Comparison of ENCODE assay signal across 8 cellular contexts in the genomic region with DNA sequence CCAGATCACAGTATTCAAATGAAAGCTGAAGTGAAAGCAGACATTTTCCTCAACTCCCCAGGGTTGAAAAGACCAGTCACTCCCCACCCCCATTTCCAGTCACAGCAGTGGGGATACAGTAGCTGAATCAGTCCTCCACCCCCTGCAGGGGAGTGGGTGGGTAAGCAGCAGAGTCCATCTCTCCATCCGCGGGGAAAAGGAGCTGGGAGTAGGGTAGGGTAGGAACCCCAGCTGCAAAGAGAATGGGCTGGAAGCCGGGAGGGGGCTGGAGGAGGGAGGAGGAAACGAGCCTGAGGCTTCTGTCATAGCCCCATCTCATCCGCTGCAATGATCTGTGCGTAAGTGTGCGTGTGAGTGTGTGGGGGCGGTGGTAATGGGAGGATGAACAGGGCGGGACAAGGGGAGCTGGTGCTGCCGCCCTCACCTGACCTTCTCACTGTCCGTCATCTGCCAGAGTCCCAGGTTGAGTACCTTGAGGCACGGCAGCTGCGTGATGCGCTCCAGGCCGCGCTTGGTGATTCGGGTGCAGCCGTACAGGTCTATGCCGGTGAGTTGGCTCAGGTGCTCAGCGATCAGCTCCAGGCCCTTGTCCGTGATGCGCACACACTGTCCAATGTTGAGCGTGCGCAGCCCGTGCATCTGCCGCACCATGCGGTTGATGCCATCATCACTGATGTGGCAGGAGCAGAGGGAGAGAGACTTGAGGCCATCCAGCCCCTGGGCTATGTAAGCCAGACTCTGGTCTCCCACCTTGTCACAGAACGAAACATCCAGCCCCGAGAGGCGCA. TPM values are rescaled to one million over a fixed set of nuclear protein-coding genes. Genes with fewer than 3 reads are reported as not detected.
A peak's percentile ranks its signal among the peaks of the same experiment; 100 is the strongest.
DNase-seq lines count a peak whose midpoint lies in the region; ATAC-seq and TF ChIP-seq lines count a peak whose summit lies in the region.

No MANE protein-coding gene starts in this region.

- peaks cover 30% of the 10 kb centered on the region for H4K20me1 ChIP-seq in PC-3 (ENCODE audit: low read length)

- WGBS in upper lobe of left lung, 2 donors, result 7 to 36% methylated on average over 8 to 30 of the region's 30 CpGs

- peaks cover 61% of the 10 kb centered on the region for H3K79me2 ChIP-seq in PC-3 (ENCODE audit: low read length)

- H3K4me3 Mint-ChIP-seq in activated T-helper 1 cell treated with anti-CD3 and anti-CD28 coated beads, Interleukin-12 subunit alpha, Interleukin-12 subunit beta, Interleukin-2, Interleukin-4 antibody, amounts not matched to agents 30 ng/mL and 10 ng/mL and 1 ng/mL, durations not matched to agents 14 hours and 24 hours and 36 hours, result peak overlapping the region; percentile 99

- no peaks in the 10 kb centered on the region for H3K9me2 ChIP-seq in PC-3 (replicated peaks; ENCODE audit: low read length)

- H3K36me3 Mint-ChIP-seq in activated T-helper 1 cell treated with anti-CD3 and anti-CD28 coated beads, Interleukin-12 subunit alpha, Interleukin-12 subunit beta, Interleukin-2, Interleukin-4 antibody, amounts not matched to agents 30 ng/mL and 10 ng/mL and 1 ng/mL, durations not matched to agents 14 hours and 24 hours and 36 hours (ENCODE audit: low read depth), result peaks cover 25% of the 10 kb centered on the region

- DNase-seq in AML-193 (lab: John Stamatoyannopoulos, UW) (peak; percentile 48 to 62), PC-3 (peak; percentile 50), fibroblast of pulmonary artery (ENCODE audit: low read depth) (peak; percentile 55), nucleus accumbens (lab: John Stamatoyannopoulos, UW) (peak in 44 of 56 donors; percentile 12 to 81 (median 48)), upper lobe of left lung (peak; percentile 29 to 83), NCI-H187 treated with DMSO at 0.1 percent for 48 hours (lab: John Stamatoyannopoulos, UW) (no peak)
- DNase-seq in activated T-helper 1 cell treated with anti-CD3 and anti-CD28 coated beads, Interleukin-12 subunit alpha, Interleukin-12 subunit beta, Interleukin-2, Interleukin-4 antibody, amounts not matched to agents 30 ng/mL and 10 ng/mL and 1 ng/mL, durations not matched to agents 14 hours and 24 hours and 36 hours (ENCODE audit: low spot score), result peak; percentile 60

- TF ChIP-seq POLR2A in upper lobe of left lung (IDR thresholded peaks at IDR 0.05), result no peak

- peak overlapping the region; percentile 94 for H3K27ac Mint-ChIP-seq in activated T-helper 1 cell treated with anti-CD3 and anti-CD28 coated beads, Interleukin-12 subunit alpha, Interleukin-12 subunit beta, Interleukin-2, Interleukin-4 antibody, amounts not matched to agents 30 ng/mL and 10 ng/mL and 1 ng/mL, durations not matched to agents 14 hours and 24 hours and 36 hours

- H3K27me3 Mint-ChIP-seq in activated T-helper 1 cell treated with anti-CD3 and anti-CD28 coated beads, Interleukin-12 subunit alpha, Interleukin-12 subunit beta, Interleukin-2, Interleukin-4 antibody, amounts not matched to agents 30 ng/mL and 10 ng/mL and 1 ng/mL, durations not matched to agents 14 hours and 24 hours and 36 hours (ENCODE audit: insufficient read depth), result no peaks in the 10 kb centered on the region

- BruUV-seq in PC-3 (replicated peaks; lab: Mats Ljungman, UMichigan), result no TSS peak

- peak overlapping the region; percentile 67 for H2AFZ ChIP-seq in PC-3 (ENCODE audit: low read length)

- TF ChIP-seq CTCF in PC-3 (conservative IDR thresholded peaks at IDR 0.05; ENCODE audit: low read depth, low read length) (no peak), fibroblast of pulmonary artery (IDR thresholded peaks at IDR 0.05; ENCODE audit: low read length, missing control alignments) (peak; percentile 13), upper lobe of left lung (IDR thresholded peaks at IDR 0.05) (no peak)

- H3K9me3 ChIP-seq in PC-3 (ENCODE audit: low read length) (no peaks in the 10 kb centered on the region), upper lobe of left lung (no peaks in the 10 kb centered on the region)

- no peaks in the 10 kb centered on the region for H3K9me3 Mint-ChIP-seq in activated T-helper 1 cell treated with anti-CD3 and anti-CD28 coated beads, Interleukin-12 subunit alpha, Interleukin-12 subunit beta, Interleukin-2, Interleukin-4 antibody, amounts not matched to agents 30 ng/mL and 10 ng/mL and 1 ng/mL, durations not matched to agents 14 hours and 24 hours and 36 hours

- H3K27me3 ChIP-seq in PC-3 (ENCODE audit: low read length) (no peaks in the 10 kb centered on the region), upper lobe of left lung (no peaks in the 10 kb centered on the region)

- intact Hi-C loops in PC-3 (cut with micrococcal nuclease), result no loop called here
- intact Hi-C loops in activated T-helper 1 cell treated with anti-CD3 and anti-CD28 coated beads, Interleukin-12 subunit alpha, Interleukin-12 subunit beta, Interleukin-2, Interleukin-4 antibody, amounts not matched to agents 30 ng/mL and 10 ng/mL and 1 ng/mL, durations not matched to agents 14 hours and 24 hours and 36 hours (cut with micrococcal nuclease), result loop anchor here (1.0 to 10.0 kb wide), 8 partner anchors 9 to 1208 kb away; a partner anchor contains a TSS

- no peaks in the 10 kb centered on the region for H3F3A ChIP-seq in PC-3 (ENCODE audit: low read length, unreplicated experiment)

- no peaks in the 10 kb centered on the region for H3K36me3 ChIP-seq in PC-3 (ENCODE audit: low read depth, low read length)
- no peaks in the 10 kb centered on the region for H3K36me3 ChIP-seq in upper lobe of left lung

- peaks cover 63% of the 10 kb centered on the region for H3K4me1 Mint-ChIP-seq in activated T-helper 1 cell treated with anti-CD3 and anti-CD28 coated beads, Interleukin-12 subunit alpha, Interleukin-12 subunit beta, Interleukin-2, Interleukin-4 antibody, amounts not matched to agents 30 ng/mL and 10 ng/mL and 1 ng/mL, durations not matched to agents 14 hours and 24 hours and 36 hours (ENCODE audit: low read depth)

- no peak for TF ChIP-seq EP300 in upper lobe of left lung (IDR thresholded peaks at IDR 0.05)

- peak overlapping the region; percentile 45 for H3K9ac ChIP-seq in PC-3 (ENCODE audit: low read length)

- peak overlapping the region; percentile 100 for H3K4me2 ChIP-seq in PC-3 (ENCODE audit: low read length)

- peak overlapping the region; percentile 94 for H3K4me3 ChIP-seq in PC-3 (ENCODE audit: low read length)
- H3K4me3 ChIP-seq in fibroblast of pulmonary artery (replicated peaks; ENCODE audit: low read depth, low read length), result peak overlapping the region; percentile 76
- peak overlapping the region; percentile 80 to 91 (median 86) for H3K4me3 ChIP-seq in upper lobe of left lung

- ATAC-seq in GM21619 (IDR thresholded peaks at IDR 0.05; ENCODE audit: unreplicated experiment) (peak; percentile 23), PC-3 (peak; percentile 18), upper lobe of left lung (ENCODE audit: low FRiP score in 2 of 2) (peak; percentile 3 to 52)

- H3K27ac ChIP-seq in PC-3 (ENCODE audit: low read length) (0 out of 2 replicates have a peak overlapping the region, but pooled peaks have one; percentile 11), upper lobe of left lung (peak overlapping the region; percentile 49 to 98 (median 92))

- peaks cover 45% of the 10 kb centered on the region for H3K4me1 ChIP-seq in PC-3 (ENCODE audit: insufficient read depth, low read length)
- H3K4me1 ChIP-seq in upper lobe of left lung, result peaks cover 45 to 59% (median 54%) of the 10 kb centered on the region in 4 donors

- POLR2A ChIA-PET in PC-3 (lab: Charles Lee; ENCODE audit: unreplicated experiment), result no interaction called here

- CTCF ChIA-PET in PC-3 (lab: Charles Lee), result interaction anchor here (0.7 to 0.8 kb wide), 2 partner anchors 13 to 53 kb away, joined by 3 read pairs; no protein-coding TSS in a partner anchor

RNA-seq across cellular contexts. Expression of a gene that starts 1.7 kb away (rescaled TPM):
- total RNA-seq in PC-3 (2014; rRNA removed) (18.3 and 21.8 TPM in 2 replicates), upper lobe of left lung (10 to 100 TPM in 4 of 6 donors, 1 to 10 TPM in 2; 8.5 to 22.0 (median 14.4) TPM)
- total RNA-seq in activated T-helper 1 cell treated with anti-CD3 and anti-CD28 coated beads, Interleukin-12 subunit alpha, Interleukin-12 subunit beta, Interleukin-2, Interleukin-4 antibody, amounts not matched to agents 30 ng/mL and 10 ng/mL and 1 ng/mL, durations not matched to agents 14 hours and 24 hours and 36 hours, result 19.4 and 20.4 TPM in 2 replicates

RNA-seq across cellular contexts. Expression of a gene that starts 36.4 kb away (rescaled TPM):
- 1.7 and 2.2 TPM in 2 replicates for total RNA-seq in PC-3 (2014; rRNA removed)
- 1.1 and 2.0 TPM in 2 replicates for total RNA-seq in activated T-helper 1 cell treated with anti-CD3 and anti-CD28 coated beads, Interleukin-12 subunit alpha, Interleukin-12 subunit beta, Interleukin-2, Interleukin-4 antibody, amounts not matched to agents 30 ng/mL and 10 ng/mL and 1 ng/mL, durations not matched to agents 14 hours and 24 hours and 36 hours
- 1 to 10 TPM in 5 of 6 donors, not detected in 1; 5.8 to 9.7 (median 7.0) TPM for total RNA-seq in upper lobe of left lung
